Comparison of ENCODE assay signal across 18 cellular contexts in genomic region chr12:615620-616019, GRCh38. TPM values are rescaled to one million over a fixed set of nuclear protein-coding genes. Genes with fewer than 3 reads are reported as not detected.
A peak's percentile ranks its signal among the peaks of the same experiment; 100 is the strongest.
DNase-seq lines count a peak whose midpoint lies in the region; ATAC-seq, FAIRE-seq and TF ChIP-seq lines count a peak whose summit lies in the region.
"Had no signal": no experiment of that assay in that cellular context is flagged by ENCODE, and none has a peak within 500 bp of the region (broad histone marks: within the 10 kb centered on the region; RNA-seq: fewer than 3 reads in every experiment).

No MANE protein-coding gene starts in this region.

- no peaks in the 10 kb centered on the region for H3K36me3 Mint-ChIP-seq in activated T-helper 17 cell treated with anti-CD3 and anti-CD28 coated beads, Interleukin-2, amount 50 U/mL, for 72 hours (ENCODE audit: low read depth)

- TF ChIP-seq CTCF in A549 (IDR thresholded peaks at IDR 0.05) (no peak), heart right ventricle (IDR thresholded peaks at IDR 0.05) (no peak), neutrophil (IDR thresholded peaks at IDR 0.05) (no peak)

- peaks cover 25% of the 10 kb centered on the region for H3K4me1 ChIP-seq in A549
- peaks cover 23 to 95% (median 60%) of the 10 kb centered on the region in 9 donors for H3K4me1 ChIP-seq in heart right ventricle
- peaks cover 99 to 100% of the 10 kb centered on the region in 2 experiments for H3K4me1 ChIP-seq in neutrophil (ENCODE audit: control insufficient read depth in 1 of 2, insufficient read depth in 1 of 2, low read depth in 1 of 2, low read length in 1 of 2)
- H3K4me1 ChIP-seq: uterus had no signal

- H3K9me3 ChIP-seq in A549 (no peaks in the 10 kb centered on the region), heart right ventricle (no peaks in the 10 kb centered on the region), neutrophil (no peaks in the 10 kb centered on the region)
- H3K9me3 ChIP-seq: mucosa of descending colon, uterus had no signal

- CTCF ChIA-PET in A549 (lab: Yijun Ruan, JAX): interaction anchor here (1.0 to 6.1 kb wide), 19 partner anchors 9 to 340 kb away, joined by 3 to 52 read pairs (median 5); partner anchors contain the start of genes RAD52 and WNK1

- H3K27ac ChIP-seq in A549 (peak overlapping the region; percentile 29 to 71; a peak in 4 of 6 replicates), heart right ventricle (peak overlapping the region; percentile 43 to 89 (median 64)), neutrophil (peak overlapping the region; percentile 95)
- H3K27ac ChIP-seq: VCaP had no signal

- no peak overlapping the region for H3K4me2 ChIP-seq in A549

- H3K27me3 Mint-ChIP-seq in activated T-helper 17 cell treated with anti-CD3 and anti-CD28 coated beads, Interleukin-2, amount 50 U/mL, for 72 hours: no peaks in the 10 kb centered on the region
- H3K27me3 Mint-ChIP-seq: activated CD4-positive, alpha-beta memory T cell treated with anti-CD3 and anti-CD28 coated beads, Interleukin-2, amount 10 ng/mL, durations not matched to agents 7 days and 5 days; CD4-positive, alpha-beta T cell had no signal

- peaks cover 15% of the 10 kb centered on the region for H3K4me1 Mint-ChIP-seq in activated T-helper 17 cell treated with anti-CD3 and anti-CD28 coated beads, Interleukin-2, amount 50 U/mL, for 72 hours

- H3K4me3 ChIP-seq in A549 (no peak overlapping the region), heart right ventricle (no peak overlapping the region), neutrophil (ENCODE audit: low read depth in 1 of 2, low read length in 1 of 2) (peak overlapping the region in 1 of 2 experiments; percentile 62)
- H3K4me3 ChIP-seq: mucosa of descending colon, uterus had no signal

- H3K27ac Mint-ChIP-seq in activated T-helper 17 cell treated with anti-CD3 and anti-CD28 coated beads, Interleukin-2, amount 50 U/mL, for 72 hours: peak overlapping the region; percentile 4
- H3K27ac Mint-ChIP-seq: activated CD4-positive, alpha-beta memory T cell treated with anti-CD3 and anti-CD28 coated beads, Interleukin-2, amount 10 ng/mL, durations not matched to agents 7 days and 5 days; CD4-positive, alpha-beta T cell had no signal

- no peak for TF ChIP-seq POLR2A in A549 (IDR thresholded peaks at IDR 0.05; ENCODE audit: low read length)

- intact Hi-C loops in heart right ventricle (cut with DNase I): no loop called here

- FAIRE-seq in A549 (lab: Jason Lieb, UNC): no peak

- ATAC-seq in A549 (no peak), heart right ventricle (peak; percentile 46 to 83 (median 58)), GM18907 (IDR thresholded peaks at IDR 0.05; ENCODE audit: unreplicated experiment) (no peak)
- ATAC-seq in activated T-helper 17 cell treated with anti-CD3 and anti-CD28 coated beads, Interleukin-2, amount 50 U/mL, for 72 hours (replicated peaks): no peak
- ATAC-seq: mucosa of descending colon; stimulated activated naive CD8-positive, alpha-beta T cell treated with anti-CD3 and anti-CD28 coated beads, Interleukin-15, Interleukin-2, amounts not matched to agents 100 U/mL and 50 U/mL, for 24 hours had no signal

- no peaks in the 10 kb centered on the region for H3K9me3 Mint-ChIP-seq in activated T-helper 17 cell treated with anti-CD3 and anti-CD28 coated beads, Interleukin-2, amount 50 U/mL, for 72 hours
- H3K9me3 Mint-ChIP-seq: activated CD4-positive, alpha-beta memory T cell treated with anti-CD3 and anti-CD28 coated beads, Interleukin-2, amount 10 ng/mL, durations not matched to agents 7 days and 5 days; CD4-positive, alpha-beta T cell had no signal

- H3K4me3 Mint-ChIP-seq in activated T-helper 17 cell treated with anti-CD3 and anti-CD28 coated beads, Interleukin-2, amount 50 U/mL, for 72 hours: no peak overlapping the region
- H3K4me3 Mint-ChIP-seq: activated CD4-positive, alpha-beta memory T cell treated with anti-CD3 and anti-CD28 coated beads, Interleukin-2, amount 10 ng/mL, durations not matched to agents 7 days and 5 days; CD4-positive, alpha-beta T cell had no signal

- POLR2A ChIA-PET in A549 (lab: Yijun Ruan, JAX): interaction anchor here (1.3 to 1.7 kb wide), 2 partner anchors 136 to 334 kb away, joined by 3 to 4 read pairs; partner anchors contain the start of genes RAD52 and WNK1

- TF ChIP-seq EP300 in A549 (IDR thresholded peaks at IDR 0.05): no peak

- H3K27me3 ChIP-seq in heart right ventricle (no peaks in the 10 kb centered on the region), neutrophil (no peaks in the 10 kb centered on the region)
- H3K27me3 ChIP-seq: uterus had no signal

- DNase-seq in A549 (ENCODE audit: low read depth in 1 of 2, low spot score in 1 of 2) (no peak), heart right ventricle (no peak), NCI-H82 treated with DMSO at 0.1 percent for 48 hours (lab: John Stamatoyannopoulos, UW; ENCODE audit: unreplicated experiment) (no peak), NCI-H524 treated with DMSO at 0.1 percent for 48 hours (lab: John Stamatoyannopoulos, UW) (no peak), NCI-H510A (lab: John Stamatoyannopoulos, UW) (no peak)
- DNase-seq: activated CD4-positive, alpha-beta memory T cell treated with anti-CD3 and anti-CD28 coated beads, Interleukin-2, amount 10 ng/mL, durations not matched to agents 7 days and 5 days; CD4-positive, alpha-beta T cell; central memory CD4-positive, alpha-beta T cell; DMS79 treated with DMSO at 0.1 percent for 48 hours; mucosa of descending colon; NCI-H2107; stimulated activated naive CD8-positive, alpha-beta T cell treated with anti-CD3 and anti-CD28 coated beads, Interleukin-15, Interleukin-2, amounts not matched to agents 100 U/mL and 50 U/mL, for 24 hours; uterus had no signal

- WGBS in A549 (ENCODE audit: missing lambda C conversion rate): 76% methylated on average over 4 of the region's 4 CpGs
- 19 to 27% methylated on average over 4 of the region's 4 CpGs for WGBS in heart right ventricle, 2 donors

- no peaks in the 10 kb centered on the region for H3K36me3 ChIP-seq in heart right ventricle
- H3K36me3 ChIP-seq in neutrophil: no peaks in the 10 kb centered on the region
- H3K36me3 ChIP-seq: uterus had no signal

- no peak for TF ChIP-seq RAD21 in A549 (conservative IDR thresholded peaks at IDR 0.05 in 1 of 2, IDR thresholded peaks at IDR 0.05 in 1 of 2)

TF ChIP-seq in A549, 52 proteins besides CTCF, POLR2A, EP300 and RAD21:
- TF ChIP-seq ZFP36 (IDR thresholded peaks at IDR 0.05; ENCODE audit: borderline replicate concordance, partially characterized antibody) (no peak), NFE2L2 (conservative IDR thresholded peaks at IDR 0.05; ENCODE audit: low read length) (no peak), RNF2 (IDR thresholded peaks at IDR 0.05; ENCODE audit: borderline replicate concordance, low read depth) (no peak), FOSL2 (IDR thresholded peaks at IDR 0.05) (no peak), FOSL2 (CRISPR knock-in tag; IDR thresholded peaks at IDR 0.05) (no peak), NR3C1 (IDR thresholded peaks at IDR 0.05) (no peak), KDM5A (IDR thresholded peaks at IDR 0.05) (no peak), ZC3H11A (IDR thresholded peaks at IDR 0.05) (no peak), PBX3 (IDR thresholded peaks at IDR 0.05) (no peak), FOXS1 (CRISPR knock-in tag; IDR thresholded peaks at IDR 0.05) (no peak), CBX8 (IDR thresholded peaks at IDR 0.05) (no peak), TP53 (CRISPR knock-in tag; IDR thresholded peaks at IDR 0.05) (no peak), MAX (IDR thresholded peaks at IDR 0.05) (no peak), HOXB5 (CRISPR knock-in tag; IDR thresholded peaks at IDR 0.05) (no peak), ZNF302 (CRISPR knock-in tag; IDR thresholded peaks at IDR 0.05) (no peak), ATOH8 (CRISPR knock-in tag; IDR thresholded peaks at IDR 0.05; ENCODE audit: low read depth) (no peak), ESRRA (IDR thresholded peaks at IDR 0.05; ENCODE audit: borderline replicate concordance, low read length) (no peak)
TF ChIP-seq in A549: peak in this region for 0.

RNA-seq across cellular contexts. Expression of gene NINJ2, which starts 47.6 kb away (rescaled TPM):
- 1.2 and 1.7 TPM in 2 replicates for polyA plus RNA-seq in A549 (2011; rRNA removed)
- polyA plus RNA-seq in A549 (2012; cell fraction: cytosol; rRNA removed): 1.2 and 1.5 TPM in 2 replicates
- 0.82 and 0.83 TPM in 2 replicates for polyA plus RNA-seq in A549 (2012; cell fraction: nucleus; rRNA removed)
- polyA plus RNA-seq in A549 (2017; fragmentation: RNase III; extraction: RNeasy Plus Mini Kit Qiagen cat#74134 plus additional on column Dnase treatment): 0.67 to 0.76 TPM (median 0.70 TPM) in 3 replicates
- 1.6 and 2.7 TPM in 2 replicates for polyA minus RNA-seq in A549 (2011; rRNA and poly(A)+ RNA removed)
- 10 to 100 TPM in 1 of 2 donors, 1 to 10 TPM in 1; 9.2 to 19.9 TPM for total RNA-seq in activated T-helper 17 cell treated with anti-CD3 and anti-CD28 coated beads, Interleukin-2, amount 50 U/mL, for 72 hours
- total RNA-seq in heart right ventricle: 10 to 100 TPM in 3 of 10 donors, 1 to 10 TPM in 7; 1.9 to 18.7 (median 8.3) TPM
- polyA plus RNA-seq in heart right ventricle: 10 to 100 TPM in 1 of 2 donors, 1 to 10 TPM in 1; 4.6 to 25.7 TPM
- total RNA-seq: A673 had no signal

Comparison
In these comparisons a context has a peak if more than half of its experiments do, and no peak if none do; other contexts are left out.
1. ATAC-seq: peak in heart right ventricle (8 of 8); none in A549 (0 of 2), activated T-helper 17 cell treated with anti-CD3 and anti-CD28 coated beads, Interleukin-2, amount 50 U/mL, for 72 hours (single experiment) and GM18907 (single experiment).
2. Peak in every context shown above with its lines, with median percentiles within 50 percentile points of each other: H3K27ac ChIP-seq.